ENCODE assay signal across 9 cellular contexts in the genomic region with DNA sequence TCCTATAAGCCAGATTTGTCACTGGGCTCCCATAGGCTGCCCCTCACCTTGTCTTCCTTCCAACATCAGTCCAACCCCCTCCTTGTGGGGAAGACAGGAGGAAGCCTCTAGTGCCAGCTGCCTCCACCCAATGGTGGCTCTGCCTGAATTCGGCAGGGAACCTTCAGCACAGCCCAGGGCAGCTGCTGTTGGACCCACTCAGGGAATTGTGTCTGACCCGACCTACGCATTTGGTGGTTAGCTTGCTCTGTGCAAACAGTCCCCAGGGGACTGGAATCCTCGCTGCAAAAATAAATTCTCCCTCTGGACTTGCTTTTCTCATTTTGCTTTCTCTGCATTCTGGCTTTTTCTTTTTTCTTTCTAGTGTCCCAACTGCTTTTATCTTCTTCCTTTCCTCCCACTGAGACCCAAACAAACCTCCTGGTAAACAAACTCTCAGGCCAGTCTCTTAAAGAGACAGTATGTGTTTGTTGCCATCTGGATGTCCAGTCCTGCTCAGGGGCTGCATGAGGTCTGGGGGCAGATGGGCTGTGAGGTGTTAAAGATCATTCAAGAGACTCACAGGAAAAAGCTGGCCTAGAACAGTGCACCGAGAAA.
DNase-seq lines count a peak whose midpoint lies in the region; ATAC-seq and TF ChIP-seq lines count a peak whose summit lies in the region.
"Had no signal": no experiment of that assay in that cellular context is flagged by ENCODE, and none has a peak within 500 bp of the region (broad histone marks: within the 10 kb centered on the region; RNA-seq: fewer than 3 reads in every experiment).

No MANE protein-coding gene starts in this region.

- no peaks in the 10 kb centered on the region for H3K27me3 ChIP-seq in right cardiac atrium (ENCODE audit: control insufficient read depth, insufficient read depth)

- peaks cover 51% of the 10 kb centered on the region for H3K4me1 ChIP-seq in right cardiac atrium (ENCODE audit: control insufficient read depth, insufficient read depth, low read length)

- no peak overlapping the region for H3K4me3 Mint-ChIP-seq in HFFc6
- no peak overlapping the region for H3K4me3 Mint-ChIP-seq in activated T-helper 17 cell treated with anti-CD3 and anti-CD28 coated beads, Interleukin-2, amount 50 U/mL, for 72 hours
- no peak overlapping the region for H3K4me3 Mint-ChIP-seq in T-helper 17 cell

- H3K9me3 ChIP-seq in right cardiac atrium (ENCODE audit: control insufficient read depth, low read length) (no peaks in the 10 kb centered on the region), T-helper 17 cell (ENCODE audit: control insufficient read depth, low read length, poor library complexity, severe bottlenecking) (no peaks in the 10 kb centered on the region)

- H3K27ac ChIP-seq in right cardiac atrium (ENCODE audit: low read length) = peak overlapping the region; percentile 96

- WGBS in right cardiac atrium = 28% methylated on average over 5 of the region's 5 CpGs

- no peak for DNase-seq in HFFc6
- peak in 2 of 3 donors; percentile 65 to 72 for DNase-seq in right cardiac atrium
- DNase-seq in skeletal muscle cell (ENCODE audit: low read depth) = peak; percentile 86
- DNase-seq in NCI-H187 treated with DMSO at 0.1 percent for 48 hours (lab: John Stamatoyannopoulos, UW) = no peak
- DNase-seq in T-helper 17 cell = no peak
- DNase-seq in NCI-H2227 treated with DMSO at 0.1 percent for 48 hours (lab: John Stamatoyannopoulos, UW) = no peak
- DNase-seq in iPS-NIHi7 (ENCODE audit: extremely low spot score) = no peak
- DNase-seq: KG1 had no signal

- no peak for TF ChIP-seq CTCF in HFFc6 (IDR thresholded peaks at IDR 0.05)

- H3K27me3 Mint-ChIP-seq in HFFc6 (ENCODE audit: insufficient read depth) = no peaks in the 10 kb centered on the region
- H3K27me3 Mint-ChIP-seq in activated T-helper 17 cell treated with anti-CD3 and anti-CD28 coated beads, Interleukin-2, amount 50 U/mL, for 72 hours = no peaks in the 10 kb centered on the region
- H3K27me3 Mint-ChIP-seq in T-helper 17 cell = peaks cover 6% of the 10 kb centered on the region

- ATAC-seq in activated T-helper 17 cell treated with anti-CD3 and anti-CD28 coated beads, Interleukin-2, amount 50 U/mL, for 72 hours (replicated peaks) = no peak
- ATAC-seq in right cardiac atrium = no peak
- ATAC-seq in T-helper 17 cell = no peak

- no peaks in the 10 kb centered on the region for H3K9me3 Mint-ChIP-seq in HFFc6
- no peaks in the 10 kb centered on the region for H3K9me3 Mint-ChIP-seq in activated T-helper 17 cell treated with anti-CD3 and anti-CD28 coated beads, Interleukin-2, amount 50 U/mL, for 72 hours

- H3K4me3 ChIP-seq in right cardiac atrium (ENCODE audit: low read length) = no peak overlapping the region
- no peak overlapping the region for H3K4me3 ChIP-seq in skeletal muscle cell (ENCODE audit: low read depth, low read length)

- H3K36me3 Mint-ChIP-seq in HFFc6 (ENCODE audit: low read depth) = no peaks in the 10 kb centered on the region
- H3K36me3 Mint-ChIP-seq in activated T-helper 17 cell treated with anti-CD3 and anti-CD28 coated beads, Interleukin-2, amount 50 U/mL, for 72 hours (ENCODE audit: low read depth) = no peaks in the 10 kb centered on the region
- peaks cover 1% of the 10 kb centered on the region for H3K36me3 Mint-ChIP-seq in T-helper 17 cell (ENCODE audit: low read depth)

- H3K27ac Mint-ChIP-seq in HFFc6 = peak overlapping the region; percentile 31
- peak overlapping the region; percentile 32 for H3K27ac Mint-ChIP-seq in activated T-helper 17 cell treated with anti-CD3 and anti-CD28 coated beads, Interleukin-2, amount 50 U/mL, for 72 hours
- no peak overlapping the region for H3K27ac Mint-ChIP-seq in T-helper 17 cell

- H3K4me1 Mint-ChIP-seq in HFFc6 (ENCODE audit: low read depth) (peaks cover 38% of the 10 kb centered on the region), T-helper 17 cell (no peaks in the 10 kb centered on the region)
- H3K4me1 Mint-ChIP-seq in activated T-helper 17 cell treated with anti-CD3 and anti-CD28 coated beads, Interleukin-2, amount 50 U/mL, for 72 hours = no peaks in the 10 kb centered on the region

- intact Hi-C loops in right cardiac atrium (cut with DNase I) = loop anchor here in 1 of 4 donors (10.0 kb wide), 1 partner anchor 95 kb away; no protein-coding TSS in a partner anchor

Comparison
In these comparisons a context has a peak if more than half of its experiments do, and no peak if none do; other contexts are left out.
1. DNase-seq: peak in right cardiac atrium (2 of 3) and skeletal muscle cell (single experiment); none in HFFc6 (single experiment), NCI-H187 treated with DMSO at 0.1 percent for 48 hours (single experiment), T-helper 17 cell (0 of 3), NCI-H2227 treated with DMSO at 0.1 percent for 48 hours (single experiment) and iPS-NIHi7 (single experiment).